Comparison of ENCODE assay signal across 40 cellular contexts in the genomic region with DNA sequence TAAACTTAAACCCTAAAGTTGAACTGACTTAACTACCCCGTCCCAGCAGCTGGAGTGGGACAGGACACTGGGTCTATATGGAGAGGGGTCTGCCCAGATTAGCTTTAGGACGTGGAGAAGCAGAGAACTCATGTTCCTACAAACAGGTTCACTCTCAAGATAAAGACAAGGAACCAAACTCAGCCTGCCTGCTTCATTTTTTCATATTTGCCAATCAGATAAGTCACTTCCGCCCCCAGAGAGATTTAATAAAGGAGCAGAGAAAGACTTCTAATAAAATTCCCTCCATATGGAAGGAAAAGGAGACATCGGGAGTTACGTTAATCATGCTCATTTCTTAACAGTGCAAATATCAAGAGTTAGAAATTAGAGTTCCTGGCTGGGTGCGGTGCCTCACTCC. TPM values are rescaled to one million over a fixed set of nuclear protein-coding genes. Genes with fewer than 3 reads are reported as not detected.
"Had no signal": no experiment of that assay in that cellular context is flagged by ENCODE, and none has a peak within 500 bp of the region (broad histone marks: within the 10 kb centered on the region; RNA-seq: fewer than 3 reads in every experiment).

No MANE protein-coding gene starts in this region.

- H3K27me3 ChIP-seq: ascending aorta, brain microvascular endothelial cell had no signal

- H3K27ac ChIP-seq: ascending aorta, brain microvascular endothelial cell, breast epithelium, WERI-Rb-1 had no signal

- ATAC-seq: activated CD4-positive, alpha-beta T cell treated with anti-CD3 and anti-CD28 coated beads for 36 hours; activated CD4-positive, CD25-positive, alpha-beta regulatory T cell treated with anti-CD3 and anti-CD28 coated beads, Interleukin-2, amount 50 U/mL, for 24 hours; activated CD8-positive, alpha-beta memory T cell treated with anti-CD3 and anti-CD28 coated beads, Interleukin-2, amount 10 ng/mL, durations not matched to agents 7 days and 5 days; activated CD8-positive, alpha-beta T cell treated with anti-CD3 and anti-CD28 coated beads, Interleukin-2, amount 10 ng/mL, durations not matched to agents 7 days and 5 days; activated naive CD8-positive, alpha-beta T cell treated with anti-CD3 and anti-CD28 coated beads, Interleukin-2, amount 50 U/mL, for 24 hours; WTC11 had no signal

- H3K9me3 ChIP-seq: ascending aorta, breast epithelium had no signal

- H3K4me3 Mint-ChIP-seq: activated CD4-positive, alpha-beta memory T cell treated with anti-CD3 and anti-CD28 coated beads, Interleukin-2, amount 10 ng/mL, durations not matched to agents 7 days and 5 days; activated CD4-positive, alpha-beta T cell treated with anti-CD3 and anti-CD28 coated beads for 36 hours; activated CD4-positive, alpha-beta T cell treated with anti-CD3 and anti-CD28 coated beads, Interleukin-2, amount 10 ng/mL, durations not matched to agents 7 days and 5 days; activated CD8-positive, alpha-beta memory T cell treated with anti-CD3 and anti-CD28 coated beads, Interleukin-2, amount 10 ng/mL, durations not matched to agents 7 days and 5 days; activated CD8-positive, alpha-beta T cell treated with anti-CD3 and anti-CD28 coated beads, Interleukin-2, amount 10 ng/mL, durations not matched to agents 7 days and 5 days; activated naive CD4-positive, alpha-beta T cell treated with anti-CD3 and anti-CD28 coated beads, Interleukin-2, amount 10 ng/mL, durations not matched to agents 7 days and 5 days; activated naive CD4-positive, alpha-beta T cell treated with anti-CD3 and anti-CD28 coated beads, Interleukin-2, amount 50 U/mL, for 24 hours; activated naive CD8-positive, alpha-beta T cell; activated naive CD8-positive, alpha-beta T cell treated with anti-CD3 and anti-CD28 coated beads, Interleukin-2, amount 10 ng/mL, durations not matched to agents 7 days and 5 days; activated naive CD8-positive, alpha-beta T cell treated with anti-CD3 and anti-CD28 coated beads, Interleukin-2, amount 50 U/mL, for 24 hours; activated T-cell treated with anti-CD3 and anti-CD28 coated beads, Interleukin-2, amount 50 U/mL, for 24 hours; central memory CD8-positive, alpha-beta T cell; T-helper 1 cell treated with Interleukin-12 subunit alpha and Interleukin-12 subunit beta and Interleukin-4 antibody, amounts not matched to agents 30 μg/mL and 1 μg/mL, for 36 hours; T-helper 2 cell treated with Interferon-gamma antibody and Interleukin-4, amounts not matched to agents 5 μg/mL and 100 μg/mL, for 36 hours; WTC11 had no signal

- H3K36me3 ChIP-seq: ascending aorta, brain microvascular endothelial cell, breast epithelium, WERI-Rb-1 had no signal

- H3K4me1 Mint-ChIP-seq: activated CD4-positive, alpha-beta memory T cell treated with anti-CD3 and anti-CD28 coated beads, Interleukin-2, amount 10 ng/mL, durations not matched to agents 7 days and 5 days; activated CD4-positive, alpha-beta T cell treated with anti-CD3 and anti-CD28 coated beads for 36 hours; activated CD4-positive, alpha-beta T cell treated with anti-CD3 and anti-CD28 coated beads, Interleukin-2, amount 10 ng/mL, durations not matched to agents 7 days and 5 days; activated CD8-positive, alpha-beta memory T cell treated with anti-CD3 and anti-CD28 coated beads, Interleukin-2, amount 10 ng/mL, durations not matched to agents 7 days and 5 days; activated naive CD4-positive, alpha-beta T cell treated with anti-CD3 and anti-CD28 coated beads, Interleukin-2, amount 10 ng/mL, durations not matched to agents 7 days and 5 days; activated naive CD4-positive, alpha-beta T cell treated with anti-CD3 and anti-CD28 coated beads, Interleukin-2, amount 50 U/mL, for 24 hours; activated naive CD8-positive, alpha-beta T cell treated with anti-CD3 and anti-CD28 coated beads, Interleukin-2, amount 10 ng/mL, durations not matched to agents 7 days and 5 days; activated naive CD8-positive, alpha-beta T cell treated with anti-CD3 and anti-CD28 coated beads, Interleukin-2, amount 50 U/mL, for 24 hours; central memory CD8-positive, alpha-beta T cell had no signal

- H3K9me3 Mint-ChIP-seq: activated CD4-positive, alpha-beta memory T cell treated with anti-CD3 and anti-CD28 coated beads, Interleukin-2, amount 10 ng/mL, durations not matched to agents 7 days and 5 days; activated CD4-positive, alpha-beta T cell treated with anti-CD3 and anti-CD28 coated beads, Interleukin-2, amount 10 ng/mL, durations not matched to agents 7 days and 5 days; activated naive CD4-positive, alpha-beta T cell treated with anti-CD3 and anti-CD28 coated beads, Interleukin-2, amount 10 ng/mL, durations not matched to agents 7 days and 5 days; activated naive CD4-positive, alpha-beta T cell treated with anti-CD3 and anti-CD28 coated beads, Interleukin-2, amount 50 U/mL, for 24 hours; activated naive CD8-positive, alpha-beta T cell treated with anti-CD3 and anti-CD28 coated beads, Interleukin-2, amount 10 ng/mL, durations not matched to agents 7 days and 5 days; activated naive CD8-positive, alpha-beta T cell treated with anti-CD3 and anti-CD28 coated beads, Interleukin-2, amount 50 U/mL, for 24 hours; activated T-cell treated with anti-CD3 and anti-CD28 coated beads, Interleukin-2, amount 50 U/mL, for 24 hours; activated T-helper 2 cell treated with anti-CD3 and anti-CD28 coated beads, Interferon-gamma antibody, Interleukin-2, Interleukin-4, amounts not matched to agents 10 μg/mL and 5 μg/mL and 100 μg/mL, durations not matched to agents 14 hours and 24 hours and 36 hours; central memory CD8-positive, alpha-beta T cell; T-helper 1 cell treated with Interleukin-12 subunit alpha and Interleukin-12 subunit beta and Interleukin-4 antibody, amounts not matched to agents 30 μg/mL and 1 μg/mL, for 36 hours; T-helper 2 cell treated with Interferon-gamma antibody and Interleukin-4, amounts not matched to agents 5 μg/mL and 100 μg/mL, for 36 hours had no signal

- H3K4me1 ChIP-seq: ascending aorta, breast epithelium had no signal

- H3K36me3 Mint-ChIP-seq: activated CD8-positive, alpha-beta memory T cell treated with anti-CD3 and anti-CD28 coated beads, Interleukin-2, amount 10 ng/mL, durations not matched to agents 7 days and 5 days; activated naive CD4-positive, alpha-beta T cell treated with anti-CD3 and anti-CD28 coated beads, Interleukin-2, amount 10 ng/mL, durations not matched to agents 7 days and 5 days; activated naive CD4-positive, alpha-beta T cell treated with anti-CD3 and anti-CD28 coated beads, Interleukin-2, amount 50 U/mL, for 24 hours; activated naive CD8-positive, alpha-beta T cell; activated naive CD8-positive, alpha-beta T cell treated with anti-CD3 and anti-CD28 coated beads, Interleukin-2, amount 10 ng/mL, durations not matched to agents 7 days and 5 days; WTC11 had no signal

- DNase-seq: activated CD4-positive, alpha-beta memory T cell treated with anti-CD3 and anti-CD28 coated beads, Interleukin-2, amount 10 ng/mL, durations not matched to agents 7 days and 5 days; activated CD4-positive, alpha-beta T cell treated with anti-CD3 and anti-CD28 coated beads for 1 hour; activated CD4-positive, alpha-beta T cell treated with anti-CD3 and anti-CD28 coated beads for 36 hours; activated CD4-positive, alpha-beta T cell treated with anti-CD3 and anti-CD28 coated beads for 48 hours; activated CD4-positive, alpha-beta T cell treated with anti-CD3 and anti-CD28 coated beads, Interleukin-2, amount 10 ng/mL, durations not matched to agents 7 days and 5 days; activated CD4-positive, alpha-beta T cell treated with anti-CD3 and anti-CD28 coated beads, Interleukin-2, amount 50 U/mL, for 48 hours; activated CD4-positive, CD25-positive, alpha-beta regulatory T cell; activated CD8-positive, alpha-beta memory T cell treated with anti-CD3 and anti-CD28 coated beads for 24 hours; activated CD8-positive, alpha-beta memory T cell treated with anti-CD3 and anti-CD28 coated beads, Interleukin-2, amount 10 ng/mL, durations not matched to agents 7 days and 5 days; activated CD8-positive, alpha-beta memory T cell treated with anti-CD3 and anti-CD28 coated beads, Interleukin-2, amount 50 U/mL, for 48 hours; activated CD8-positive, alpha-beta T cell treated with anti-CD3 and anti-CD28 coated beads, Interleukin-2, amount 10 ng/mL, durations not matched to agents 7 days and 5 days; activated effector memory CD4-positive, alpha-beta T cell treated with Interleukin-2 at 50 U/mL for 16 hours; activated gamma-delta T cell; activated naive CD4-positive, alpha-beta T cell treated with anti-CD3 and anti-CD28 coated beads, Interleukin-2, amount 10 ng/mL, durations not matched to agents 7 days and 5 days; activated naive CD4-positive, alpha-beta T cell treated with Interleukin-2 at 50 U/mL for 16 hours; activated naive CD8-positive, alpha-beta T cell treated with anti-CD3 and anti-CD28 coated beads, Interleukin-2, amount 10 ng/mL, durations not matched to agents 7 days and 5 days; activated naive CD8-positive, alpha-beta T cell treated with anti-CD3 and anti-CD28 coated beads, Interleukin-2, amount 50 U/mL, for 24 hours; activated T-cell treated with anti-CD3 and anti-CD28 coated beads, Interleukin-2, amount 50 U/mL, for 24 hours; activated T-cell treated with anti-CD3 and anti-CD28 coated beads, Interleukin-2, amount 50 U/mL, for 48 hours; amygdala; anterior cingulate cortex; brain microvascular endothelial cell; cerebellar nuclear complex; T-helper 1 cell; T-helper 2 cell; T-helper 9 cell; WERI-Rb-1 had no signal

- FAIRE-seq: TTC549 had no signal

- H3K27ac Mint-ChIP-seq: activated CD4-positive, alpha-beta memory T cell treated with anti-CD3 and anti-CD28 coated beads, Interleukin-2, amount 10 ng/mL, durations not matched to agents 7 days and 5 days; activated CD4-positive, alpha-beta T cell treated with anti-CD3 and anti-CD28 coated beads for 36 hours; activated CD4-positive, alpha-beta T cell treated with anti-CD3 and anti-CD28 coated beads, Interleukin-2, amount 10 ng/mL, durations not matched to agents 7 days and 5 days; activated CD8-positive, alpha-beta memory T cell treated with anti-CD3 and anti-CD28 coated beads, Interleukin-2, amount 10 ng/mL, durations not matched to agents 7 days and 5 days; activated CD8-positive, alpha-beta T cell treated with anti-CD3 and anti-CD28 coated beads, Interleukin-2, amount 10 ng/mL, durations not matched to agents 7 days and 5 days; activated naive CD4-positive, alpha-beta T cell treated with anti-CD3 and anti-CD28 coated beads, Interleukin-2, amount 10 ng/mL, durations not matched to agents 7 days and 5 days; activated naive CD4-positive, alpha-beta T cell treated with anti-CD3 and anti-CD28 coated beads, Interleukin-2, amount 50 U/mL, for 24 hours; activated naive CD8-positive, alpha-beta T cell; activated naive CD8-positive, alpha-beta T cell treated with anti-CD3 and anti-CD28 coated beads, Interleukin-2, amount 10 ng/mL, durations not matched to agents 7 days and 5 days; activated naive CD8-positive, alpha-beta T cell treated with anti-CD3 and anti-CD28 coated beads, Interleukin-2, amount 50 U/mL, for 24 hours; activated T-cell treated with anti-CD3 and anti-CD28 coated beads, Interleukin-2, amount 50 U/mL, for 24 hours; activated T-helper 2 cell treated with anti-CD3 and anti-CD28 coated beads, Interferon-gamma antibody, Interleukin-2, Interleukin-4, amounts not matched to agents 10 μg/mL and 5 μg/mL and 100 μg/mL, durations not matched to agents 14 hours and 24 hours and 36 hours; T-helper 1 cell treated with Interleukin-12 subunit alpha and Interleukin-12 subunit beta and Interleukin-4 antibody, amounts not matched to agents 30 μg/mL and 1 μg/mL, for 36 hours; T-helper 2 cell treated with Interferon-gamma antibody and Interleukin-4, amounts not matched to agents 5 μg/mL and 100 μg/mL, for 36 hours; WTC11 had no signal

- H3K4me3 ChIP-seq: ascending aorta, breast epithelium had no signal

RNA-seq across cellular contexts. Expression of a gene that starts 42.2 kb away (rescaled TPM):
- total RNA-seq: activated CD4-positive, alpha-beta memory T cell treated with anti-CD3 and anti-CD28 coated beads, Interleukin-2, amount 10 ng/mL, durations not matched to agents 7 days and 5 days; activated CD4-positive, alpha-beta T cell treated with anti-CD3 and anti-CD28 coated beads for 36 hours; activated CD4-positive, alpha-beta T cell treated with anti-CD3 and anti-CD28 coated beads, Interleukin-2, amount 10 ng/mL, durations not matched to agents 7 days and 5 days; activated CD8-positive, alpha-beta memory T cell treated with anti-CD3 and anti-CD28 coated beads, Interleukin-2, amount 10 ng/mL, durations not matched to agents 7 days and 5 days; activated CD8-positive, alpha-beta T cell treated with anti-CD3 and anti-CD28 coated beads, Interleukin-2, amount 10 ng/mL, durations not matched to agents 7 days and 5 days; activated T-helper 2 cell treated with anti-CD3 and anti-CD28 coated beads, Interferon-gamma antibody, Interleukin-2, Interleukin-4, amounts not matched to agents 10 μg/mL and 5 μg/mL and 100 μg/mL, durations not matched to agents 14 hours and 24 hours and 36 hours; ascending aorta; breast epithelium; cardiac septum; chondrocyte had no signal
